Comparison of ENCODE assay signal across 13 cellular contexts in the genomic region with DNA sequence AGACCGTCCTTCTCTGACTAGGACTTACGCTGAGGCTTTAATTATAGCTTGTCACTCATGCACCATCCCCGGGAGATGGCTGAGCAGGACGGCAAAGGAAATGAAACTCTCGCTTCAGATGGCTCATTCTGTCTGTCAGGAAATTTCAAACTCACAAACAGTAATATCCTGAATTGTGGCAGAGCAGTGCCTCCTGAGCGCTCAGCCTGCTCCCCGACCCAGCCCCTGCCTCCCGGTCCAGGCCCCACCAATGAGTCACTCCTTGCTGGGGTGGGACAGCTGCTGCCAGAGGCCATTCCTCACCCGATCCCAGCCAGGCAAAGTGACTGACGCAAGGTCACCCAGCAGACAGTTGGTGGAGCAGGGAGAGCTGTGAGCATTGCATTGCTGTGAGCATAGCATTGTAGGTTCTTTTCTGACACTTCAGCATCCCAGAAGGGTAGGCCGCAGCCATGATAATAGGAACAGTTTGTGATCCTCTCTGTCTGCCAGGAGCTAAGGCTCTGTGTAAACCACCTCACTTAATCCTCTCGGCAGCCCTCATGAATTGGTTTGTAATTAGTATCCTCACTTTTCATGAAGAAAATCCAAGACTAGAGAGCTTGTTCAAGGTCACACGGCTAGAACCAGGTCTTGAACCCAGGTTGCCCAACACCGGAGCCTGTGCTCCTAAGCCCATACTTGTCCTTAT. TPM values are rescaled to one million over a fixed set of nuclear protein-coding genes. Genes with fewer than 3 reads are reported as not detected.
DNase-seq lines count a peak whose midpoint lies in the region; ATAC-seq and TF ChIP-seq lines count a peak whose summit lies in the region.
"Had no signal": no experiment of that assay in that cellular context is flagged by ENCODE, and none has a peak within 500 bp of the region (broad histone marks: within the 10 kb centered on the region; RNA-seq: fewer than 3 reads in every experiment).

No MANE protein-coding gene starts in this region.

- WGBS in gastroesophageal sphincter (ENCODE audit: low coverage in 1 of 2), 2 donors, result 75 to 78% methylated on average over 5 to 9 of the region's 14 CpGs

- CTCF ChIA-PET in activated CD4-positive, alpha-beta memory T cell treated with anti-CD3 and anti-CD28 coated beads for 36 hours (lab: Charles Lee), result interaction anchor here (1.4 kb wide), 1 partner anchor 481 kb away, joined by 6 read pairs; no protein-coding TSS in a partner anchor
- CTCF ChIA-PET in activated CD4-positive, alpha-beta memory T cell treated with anti-CD3 and anti-CD28 coated beads, Interleukin-2, amount 10 ng/mL, durations not matched to agents 7 days and 5 days (lab: Charles Lee), result interaction anchor here (1.6 kb wide), 1 partner anchor 109 kb away, joined by 3 read pairs; no protein-coding TSS in a partner anchor
- CTCF ChIA-PET in activated B cell treated with CpG ODN at 0.5 μM for 24 hours (lab: Charles Lee), result no interaction called here

- H3K27ac Mint-ChIP-seq in activated CD4-positive, alpha-beta memory T cell treated with anti-CD3 and anti-CD28 coated beads for 36 hours, result no peak overlapping the region
- H3K27ac Mint-ChIP-seq in activated CD4-positive, alpha-beta memory T cell treated with anti-CD3 and anti-CD28 coated beads, Interleukin-2, amount 10 ng/mL, durations not matched to agents 7 days and 5 days, result no peak overlapping the region
- H3K27ac Mint-ChIP-seq in activated B cell treated with CpG ODN at 0.5 μM for 24 hours, result no peak overlapping the region
- H3K27ac Mint-ChIP-seq in stimulated activated memory B cell treated with anti-CD40 and anti-IgM and Interleukin-4, amounts not matched to agents 10 μg/mL and 1 μg/mL and 100 μg/mL, for 72 hours, result no peak overlapping the region
- H3K27ac Mint-ChIP-seq: activated naive CD8-positive, alpha-beta T cell had no signal

- TF ChIP-seq EP300 in gastroesophageal sphincter (IDR thresholded peaks at IDR 0.05), result no peak

- no peak for TF ChIP-seq POLR2A in gastroesophageal sphincter (IDR thresholded peaks at IDR 0.05)

- no peaks in the 10 kb centered on the region for H3K27me3 Mint-ChIP-seq in activated CD4-positive, alpha-beta memory T cell treated with anti-CD3 and anti-CD28 coated beads for 36 hours
- peaks cover 7% of the 10 kb centered on the region for H3K27me3 Mint-ChIP-seq in activated CD4-positive, alpha-beta memory T cell treated with anti-CD3 and anti-CD28 coated beads, Interleukin-2, amount 10 ng/mL, durations not matched to agents 7 days and 5 days
- peaks cover 4% of the 10 kb centered on the region for H3K27me3 Mint-ChIP-seq in activated B cell treated with CpG ODN at 0.5 μM for 24 hours
- peaks cover 7% of the 10 kb centered on the region for H3K27me3 Mint-ChIP-seq in stimulated activated memory B cell treated with anti-CD40 and anti-IgM and Interleukin-4, amounts not matched to agents 10 μg/mL and 1 μg/mL and 100 μg/mL, for 72 hours
- H3K27me3 Mint-ChIP-seq: activated naive CD8-positive, alpha-beta T cell had no signal

- H3K4me3 ChIP-seq in left lung (no peak overlapping the region), gastroesophageal sphincter (no peak overlapping the region)
- H3K4me3 ChIP-seq: GM23248 had no signal

- POLR2A ChIA-PET in activated CD4-positive, alpha-beta memory T cell treated with anti-CD3 and anti-CD28 coated beads for 36 hours (lab: Charles Lee), result no interaction called here
- POLR2A ChIA-PET in activated CD4-positive, alpha-beta memory T cell treated with anti-CD3 and anti-CD28 coated beads, Interleukin-2, amount 10 ng/mL, durations not matched to agents 7 days and 5 days (lab: Charles Lee), result no interaction called here
- POLR2A ChIA-PET in activated B cell treated with CpG ODN at 0.5 μM for 24 hours (lab: Charles Lee), result no interaction called here

- no peaks in the 10 kb centered on the region for H3K9me3 Mint-ChIP-seq in activated CD4-positive, alpha-beta memory T cell treated with anti-CD3 and anti-CD28 coated beads for 36 hours
- no peaks in the 10 kb centered on the region for H3K9me3 Mint-ChIP-seq in activated CD4-positive, alpha-beta memory T cell treated with anti-CD3 and anti-CD28 coated beads, Interleukin-2, amount 10 ng/mL, durations not matched to agents 7 days and 5 days
- H3K9me3 Mint-ChIP-seq in activated B cell treated with CpG ODN at 0.5 μM for 24 hours, result no peaks in the 10 kb centered on the region
- H3K9me3 Mint-ChIP-seq in stimulated activated memory B cell treated with anti-CD40 and anti-IgM and Interleukin-4, amounts not matched to agents 10 μg/mL and 1 μg/mL and 100 μg/mL, for 72 hours, result no peaks in the 10 kb centered on the region

- no peaks in the 10 kb centered on the region for H3K4me1 ChIP-seq in left lung
- H3K4me1 ChIP-seq in gastroesophageal sphincter, result no peaks in the 10 kb centered on the region

- no peak overlapping the region for H3K27ac ChIP-seq in left lung
- H3K27ac ChIP-seq in gastroesophageal sphincter, result no peak overlapping the region
- H3K27ac ChIP-seq: GM23248 had no signal

- H3K4me1 Mint-ChIP-seq in activated CD4-positive, alpha-beta memory T cell treated with anti-CD3 and anti-CD28 coated beads for 36 hours (ENCODE audit: low read depth), result peaks cover 2% of the 10 kb centered on the region
- H3K4me1 Mint-ChIP-seq in activated CD4-positive, alpha-beta memory T cell treated with anti-CD3 and anti-CD28 coated beads, Interleukin-2, amount 10 ng/mL, durations not matched to agents 7 days and 5 days, result peaks cover 2% of the 10 kb centered on the region
- peaks cover 30% of the 10 kb centered on the region for H3K4me1 Mint-ChIP-seq in activated B cell treated with CpG ODN at 0.5 μM for 24 hours
- peaks cover 12% of the 10 kb centered on the region for H3K4me1 Mint-ChIP-seq in stimulated activated memory B cell treated with anti-CD40 and anti-IgM and Interleukin-4, amounts not matched to agents 10 μg/mL and 1 μg/mL and 100 μg/mL, for 72 hours

- H3K9me3 ChIP-seq in left lung (no peaks in the 10 kb centered on the region), gastroesophageal sphincter (no peaks in the 10 kb centered on the region)

- peak; percentile 16 for DNase-seq in activated CD4-positive, alpha-beta memory T cell treated with anti-CD3 and anti-CD28 coated beads for 36 hours
- no peak for DNase-seq in activated CD4-positive, alpha-beta memory T cell treated with anti-CD3 and anti-CD28 coated beads, Interleukin-2, amount 10 ng/mL, durations not matched to agents 7 days and 5 days
- no peak for DNase-seq in activated B cell treated with CpG ODN at 0.5 μM for 24 hours
- DNase-seq in left lung, result no peak
- DNase-seq in hippocampal formation (lab: John Stamatoyannopoulos, UW), result no peak
- DNase-seq: GM23248, NCI-H1105 had no signal

- intact Hi-C loops in activated CD4-positive, alpha-beta memory T cell treated with anti-CD3 and anti-CD28 coated beads for 36 hours (cut with micrococcal nuclease), result no loop called here
- intact Hi-C loops in activated B cell treated with CpG ODN at 0.5 μM for 24 hours (cut with micrococcal nuclease), result no loop called here
- intact Hi-C loops in left lung (cut with DNase I), result no loop called here

- no peaks in the 10 kb centered on the region for H3K36me3 ChIP-seq in left lung
- no peaks in the 10 kb centered on the region for H3K36me3 ChIP-seq in gastroesophageal sphincter

- H3K36me3 Mint-ChIP-seq in activated CD4-positive, alpha-beta memory T cell treated with anti-CD3 and anti-CD28 coated beads for 36 hours, result no peaks in the 10 kb centered on the region
- H3K36me3 Mint-ChIP-seq in activated CD4-positive, alpha-beta memory T cell treated with anti-CD3 and anti-CD28 coated beads, Interleukin-2, amount 10 ng/mL, durations not matched to agents 7 days and 5 days (ENCODE audit: low read depth), result no peaks in the 10 kb centered on the region
- no peaks in the 10 kb centered on the region for H3K36me3 Mint-ChIP-seq in activated B cell treated with CpG ODN at 0.5 μM for 24 hours (ENCODE audit: low read depth)
- H3K36me3 Mint-ChIP-seq in stimulated activated memory B cell treated with anti-CD40 and anti-IgM and Interleukin-4, amounts not matched to agents 10 μg/mL and 1 μg/mL and 100 μg/mL, for 72 hours, result no peaks in the 10 kb centered on the region
- H3K36me3 Mint-ChIP-seq: activated naive CD8-positive, alpha-beta T cell had no signal

- peak; percentile 80 for ATAC-seq in HG03108 (IDR thresholded peaks at IDR 0.05; ENCODE audit: unreplicated experiment)
- ATAC-seq in activated B cell treated with CpG ODN at 0.5 μM for 24 hours (ENCODE audit: low read depth), result peak; percentile 77
- ATAC-seq in stimulated activated memory B cell treated with anti-CD40 and anti-IgM and Interleukin-4, amounts not matched to agents 10 μg/mL and 1 μg/mL and 100 μg/mL, for 72 hours, result peak; percentile 71
- ATAC-seq in left lung, result no peak
- ATAC-seq in gastroesophageal sphincter, result no peak

- H3K27me3 ChIP-seq in left lung (no peaks in the 10 kb centered on the region), gastroesophageal sphincter (no peaks in the 10 kb centered on the region)

- no peak for TF ChIP-seq CTCF in activated B cell treated with CpG ODN at 0.5 μM for 24 hours (IDR thresholded peaks at IDR 0.05)
- no peak for TF ChIP-seq CTCF in left lung (IDR thresholded peaks at IDR 0.05)
- no peak for TF ChIP-seq CTCF in gastroesophageal sphincter (IDR thresholded peaks at IDR 0.05)

- no peak overlapping the region for H3K4me3 Mint-ChIP-seq in activated CD4-positive, alpha-beta memory T cell treated with anti-CD3 and anti-CD28 coated beads for 36 hours
- no peak overlapping the region for H3K4me3 Mint-ChIP-seq in activated CD4-positive, alpha-beta memory T cell treated with anti-CD3 and anti-CD28 coated beads, Interleukin-2, amount 10 ng/mL, durations not matched to agents 7 days and 5 days
- no peak overlapping the region for H3K4me3 Mint-ChIP-seq in activated B cell treated with CpG ODN at 0.5 μM for 24 hours
- no peak overlapping the region for H3K4me3 Mint-ChIP-seq in stimulated activated memory B cell treated with anti-CD40 and anti-IgM and Interleukin-4, amounts not matched to agents 10 μg/mL and 1 μg/mL and 100 μg/mL, for 72 hours
- H3K4me3 Mint-ChIP-seq: activated naive CD8-positive, alpha-beta T cell had no signal

RNA-seq across cellular contexts. Expression of gene CCDC182, which starts 20.9 kb away (rescaled TPM):
- total RNA-seq in activated CD4-positive, alpha-beta memory T cell treated with anti-CD3 and anti-CD28 coated beads for 36 hours, result not detected
- total RNA-seq in activated CD4-positive, alpha-beta memory T cell treated with anti-CD3 and anti-CD28 coated beads, Interleukin-2, amount 10 ng/mL, durations not matched to agents 7 days and 5 days, result not detected
- total RNA-seq in activated B cell treated with CpG ODN at 0.5 μM for 24 hours (not detected in 2 replicates), left lung (not detected), gastroesophageal sphincter (not detected)
- total RNA-seq: fibroblast of lung; GM23248; T-helper 2 cell treated with Interferon-gamma antibody and Interleukin-4, amounts not matched to agents 100 ng/mL and 5 ng/mL, for 36 hours had no signal

Comparison
In these comparisons a context has a peak if more than half of its experiments do, and no peak if none do; other contexts are left out.
1. ATAC-seq: peak in HG03108 (single experiment), activated B cell treated with CpG ODN at 0.5 μM for 24 hours (single experiment) and stimulated activated memory B cell treated with anti-CD40 and anti-IgM and Interleukin-4, amounts not matched to agents 10 μg/mL and 1 μg/mL and 100 μg/mL, for 72 hours (single experiment); none in left lung (single experiment) and gastroesophageal sphincter (single experiment).